Comparison of ENCODE assay signal across 18 cellular contexts in the genomic region with DNA sequence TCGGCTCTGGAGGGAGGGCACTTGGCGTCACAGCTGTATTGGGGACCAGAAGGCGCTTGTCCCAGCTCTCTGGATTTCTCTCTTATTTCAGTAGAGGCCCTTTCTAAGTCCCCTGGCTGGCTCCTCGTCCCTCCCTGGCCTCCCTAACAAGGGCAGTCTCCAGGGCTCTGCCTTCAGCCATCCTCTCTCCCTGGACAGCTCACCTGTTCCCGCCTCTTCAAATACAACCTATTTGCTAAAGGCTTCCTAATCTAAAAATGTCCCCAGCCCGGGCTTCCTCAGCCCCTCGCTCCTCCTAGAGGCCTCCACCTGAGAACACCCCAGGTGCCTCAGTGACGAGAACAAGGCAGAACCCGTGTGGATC.
"Had no signal": no experiment of that assay in that cellular context is flagged by ENCODE, and none has a peak within 500 bp of the region (broad histone marks: within the 10 kb centered on the region; RNA-seq: fewer than 3 reads in every experiment).

No MANE protein-coding gene starts in this region.

- H3K4me3 Mint-ChIP-seq: naive thymus-derived CD8-positive, alpha-beta T cell; stimulated activated memory B cell treated with anti-CD40 and anti-IgM and Interleukin-4, amounts not matched to agents 10 μg/mL and 1 μg/mL and 100 μg/mL, for 72 hours; stimulated activated naive CD8-positive, alpha-beta T cell treated with anti-CD3 and anti-CD28 coated beads, Interleukin-15, Interleukin-2, amounts not matched to agents 100 ng/mL and 50 ng/mL, for 24 hours had no signal

- H3K27ac Mint-ChIP-seq: naive thymus-derived CD8-positive, alpha-beta T cell; stimulated activated memory B cell treated with anti-CD40 and anti-IgM and Interleukin-4, amounts not matched to agents 10 μg/mL and 1 μg/mL and 100 μg/mL, for 72 hours; stimulated activated naive CD8-positive, alpha-beta T cell treated with anti-CD3 and anti-CD28 coated beads, Interleukin-15, Interleukin-2, amounts not matched to agents 100 ng/mL and 50 ng/mL, for 24 hours had no signal

- DNase-seq: colonic mucosa; dermis blood vessel endothelial cell; esophagus squamous epithelium; foreskin fibroblast; kidney; left colon; mesendoderm; naive thymus-derived CD8-positive, alpha-beta T cell; spleen; stimulated activated CD4-positive, alpha-beta T cell treated with anti-CD3 and anti-CD28 coated beads, Interleukin-15, amount 100 ng/mL, for 24 hours; stimulated activated CD4-positive, alpha-beta T cell treated with anti-CD3 and anti-CD28 coated beads, Interleukin-1b, Interleukin-23, amount 100 ng/mL, for 48 hours; stimulated activated CD4-positive, alpha-beta T cell treated with anti-CD3 and anti-CD28 coated beads, Interleukin-4, amount 100 ng/mL, for 24 hours; trophoblast cell had no signal

- H2AFZ ChIP-seq: hepatocyte had no signal

- ATAC-seq: gastroesophageal sphincter; left colon; naive thymus-derived CD8-positive, alpha-beta T cell; sciatic nerve; stimulated activated memory B cell treated with anti-CD40 and anti-IgM and Interleukin-4, amounts not matched to agents 10 μg/mL and 1 μg/mL and 100 μg/mL, for 72 hours had no signal

- H3K4me1 Mint-ChIP-seq: stimulated activated memory B cell treated with anti-CD40 and anti-IgM and Interleukin-4, amounts not matched to agents 10 μg/mL and 1 μg/mL and 100 μg/mL, for 72 hours had no signal

- H3K9me3 Mint-ChIP-seq: naive thymus-derived CD8-positive, alpha-beta T cell; stimulated activated memory B cell treated with anti-CD40 and anti-IgM and Interleukin-4, amounts not matched to agents 10 μg/mL and 1 μg/mL and 100 μg/mL, for 72 hours; stimulated activated naive CD8-positive, alpha-beta T cell treated with anti-CD3 and anti-CD28 coated beads, Interleukin-15, Interleukin-2, amounts not matched to agents 100 ng/mL and 50 ng/mL, for 24 hours had no signal

- H3K4me1 ChIP-seq: colonic mucosa, gastroesophageal sphincter had no signal

- H3K27ac ChIP-seq: colonic mucosa, esophagus squamous epithelium, gastroesophageal sphincter, hepatocyte, spleen had no signal

- H3K27me3 ChIP-seq: colonic mucosa, hepatocyte had no signal

- H3K4me2 ChIP-seq: hepatocyte had no signal

- H3K9me3 ChIP-seq: colonic mucosa, esophagus squamous epithelium, gastroesophageal sphincter, spleen had no signal

- H3K79me2 ChIP-seq: hepatocyte had no signal

- H3K4me3 ChIP-seq: colonic mucosa, esophagus squamous epithelium, gastroesophageal sphincter, hepatocyte, spleen had no signal

- H3K36me3 ChIP-seq: colonic mucosa, esophagus squamous epithelium, gastroesophageal sphincter, spleen had no signal

- H3K36me3 Mint-ChIP-seq: naive thymus-derived CD8-positive, alpha-beta T cell; stimulated activated memory B cell treated with anti-CD40 and anti-IgM and Interleukin-4, amounts not matched to agents 10 μg/mL and 1 μg/mL and 100 μg/mL, for 72 hours had no signal
